In the genomic region with DNA sequence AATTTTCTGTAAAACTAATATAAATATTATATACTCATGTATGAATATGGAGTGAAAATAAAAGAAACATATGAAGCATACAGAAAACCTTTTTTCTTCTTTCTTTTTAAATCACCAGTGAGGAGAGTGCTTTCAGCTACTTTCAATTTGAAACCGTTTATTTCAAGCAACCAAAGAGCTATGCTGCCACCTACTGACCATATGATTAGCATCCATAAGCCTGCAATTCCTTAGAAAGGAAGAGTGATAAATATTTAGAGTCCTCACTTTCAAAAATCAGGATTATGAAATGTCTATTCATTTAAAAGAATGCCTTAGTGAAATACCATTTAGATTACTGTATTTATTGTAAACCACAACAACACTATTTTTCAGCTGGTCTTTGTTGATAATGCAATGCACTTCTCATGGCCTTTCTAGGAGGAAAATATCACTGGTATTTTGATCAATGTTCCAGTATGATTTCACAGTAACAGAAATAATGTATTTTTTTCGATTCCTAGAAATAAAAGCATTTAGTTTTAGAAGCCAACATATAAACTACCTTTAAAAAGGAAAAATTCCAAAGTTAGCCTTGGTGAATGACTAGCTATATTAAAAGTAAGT, we compare ENCODE assay signal across 7 cellular contexts.
A peak's percentile ranks its signal among the peaks of the same experiment; 100 is the strongest.
DNase-seq lines count a peak whose midpoint lies in the region; ATAC-seq lines count a peak whose summit lies in the region.

No MANE protein-coding gene starts in this region.

- peak; percentile 5 for DNase-seq in ELF-1 (ENCODE audit: low read depth, low spot score)
- DNase-seq in NCI-H446 (lab: John Stamatoyannopoulos, UW): peak; percentile 62 to 87
- DNase-seq in amniotic stem cell (lab: John Stamatoyannopoulos, UW): peak; percentile 46
- DNase-seq in iPS-NIHi7 (ENCODE audit: extremely low spot score): peak; percentile 22
- DNase-seq in stromal cell of bone marrow (ENCODE audit: low read depth): peak; percentile 67

- ATAC-seq in GM19455 (IDR thresholded peaks at IDR 0.05; ENCODE audit: unreplicated experiment): peak; percentile 95
- peak; percentile 92 for ATAC-seq in HG03432 (IDR thresholded peaks at IDR 0.05; ENCODE audit: unreplicated experiment)

Comparison
In these comparisons a context has a peak if more than half of its experiments do, and no peak if none do; other contexts are left out.
1. Peak in every context shown above with its lines: DNase-seq and ATAC-seq.
2. DNase-seq: peak in every context shown above with its lines; median percentile 74 in NCI-H446; 67 in stromal cell of bone marrow; 46 in amniotic stem cell; 22 in iPS-NIHi7; 5 in ELF-1.